8 cellular contexts compared by ENCODE assay signal in the genomic region with DNA sequence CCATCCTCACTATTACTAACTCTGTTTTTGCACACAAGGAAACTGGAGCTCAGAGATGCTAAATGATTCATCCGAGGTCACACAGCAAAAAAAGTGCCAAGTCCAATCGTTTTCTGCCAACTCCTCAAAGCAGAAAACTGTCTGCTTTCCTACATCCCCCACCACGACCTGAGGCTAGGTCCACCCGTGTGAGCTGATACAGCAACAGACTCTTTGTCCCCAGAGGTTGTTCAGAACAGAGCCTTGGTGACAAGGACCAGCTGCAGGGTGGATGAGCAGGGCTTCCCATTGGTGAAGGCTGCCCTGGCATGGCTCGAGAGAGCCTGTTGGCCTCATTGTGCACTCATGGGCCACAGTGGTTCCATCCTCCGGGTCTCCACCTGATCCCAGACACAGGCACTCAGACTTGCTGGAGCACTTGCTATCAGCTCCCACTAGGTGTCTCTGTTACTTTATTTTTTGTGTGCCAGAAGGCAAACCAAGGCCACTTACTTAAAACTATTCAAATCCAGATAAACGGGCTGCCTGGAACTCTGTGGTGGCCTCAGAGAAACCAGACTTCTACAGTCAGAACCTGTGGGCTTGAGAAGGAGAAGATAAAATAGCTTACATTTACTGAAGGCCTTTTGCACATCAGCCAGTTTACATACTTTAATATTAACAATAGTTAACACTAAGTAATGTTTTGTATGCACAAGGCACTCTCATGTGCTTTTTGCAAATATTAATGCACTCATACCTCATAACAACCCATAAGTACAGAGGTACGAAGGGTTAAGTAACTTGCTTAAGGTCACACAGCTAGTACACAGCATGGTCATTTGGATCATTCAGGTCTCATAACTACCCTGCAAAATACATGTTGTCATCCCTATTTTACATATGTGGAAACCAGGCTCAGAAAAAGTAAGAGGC.
DNase-seq lines count a peak whose midpoint lies in the region; ATAC-seq and TF ChIP-seq lines count a peak whose summit lies in the region.

No MANE protein-coding gene starts in this region.

- TF ChIP-seq EP300 in Ishikawa (IDR thresholded peaks at IDR 0.05; ENCODE audit: borderline replicate concordance): no peak

- no peaks in the 10 kb centered on the region for H3K36me3 ChIP-seq in GM06990 (ENCODE audit: control insufficient read depth, insufficient read depth, low read length)
- H3K36me3 ChIP-seq in psoas muscle (ENCODE audit: insufficient read depth in 1 of 2, low read depth in 1 of 2): no peaks in the 10 kb centered on the region

- H3K4me3 ChIP-seq in GM06990 (replicated peaks; ENCODE audit: low read depth, low read length) (no peak overlapping the region), psoas muscle (no peak overlapping the region)

- H3K9me3 ChIP-seq in psoas muscle: peaks cover 3% of the 10 kb centered on the region

- H3K27ac ChIP-seq in psoas muscle: no peak overlapping the region

- H3K27me3 ChIP-seq in GM06990 (replicated peaks; ENCODE audit: control insufficient read depth, insufficient read depth, low read length) (no peaks in the 10 kb centered on the region), psoas muscle (ENCODE audit: insufficient read depth in 3 of 3, low read length in 2 of 3) (no peaks in the 10 kb centered on the region)

- peak; percentile 87 to 94 for ATAC-seq in left cardiac atrium
- ATAC-seq in psoas muscle: peak; percentile 81 to 94 (median 89)
- no peak for ATAC-seq in HG03378 (IDR thresholded peaks at IDR 0.05; ENCODE audit: unreplicated experiment)

- DNase-seq in 8988T (peak; percentile 49), GM06990 (ENCODE audit: extremely low read depth, insufficient read length) (no peak), NOMO-1 (lab: John Stamatoyannopoulos, UW; ENCODE audit: unreplicated experiment in 2 of 2) (peak; percentile 66 to 71), amniotic stem cell (lab: John Stamatoyannopoulos, UW) (peak; percentile 63), left cardiac atrium (peak; percentile 36), psoas muscle (peak in 1 of 2 donors; percentile 56)

- TF ChIP-seq CTCF in GM06990 (IDR thresholded peaks at IDR 0.05; ENCODE audit: insufficient read depth, low read length, poor library complexity, severe bottlenecking) (peak; percentile 76), psoas muscle (IDR thresholded peaks at IDR 0.05) (peak; percentile 87)

- H3K4me1 ChIP-seq in psoas muscle: no peaks in the 10 kb centered on the region

- intact Hi-C loops in left cardiac atrium (cut with DNase I): loop anchor here in 1 of 2 donors (2.0 kb wide), 1 partner anchor 187 kb away; no protein-coding TSS in a partner anchor
- intact Hi-C loops in psoas muscle (cut with DNase I): loop anchor here (1.0 to 10.0 kb wide), 2 partner anchors 159 to 188 kb away; no protein-coding TSS in a partner anchor

- peak; percentile 97 for TF ChIP-seq RAD21 in Ishikawa (IDR thresholded peaks at IDR 0.05; ENCODE audit: low read depth)

- WGBS in psoas muscle, 3 donors: 31 to 38% (median 34%) methylated on average over 8 of the region's 8 CpGs

TF ChIP-seq in Ishikawa, 13 proteins besides CTCF, POLR2A, EP300 and RAD21:
- no peak for TF ChIP-seq ZBTB7A (IDR thresholded peaks at IDR 0.05; ENCODE audit: low read depth)
- TF ChIP-seq EGR1 (IDR thresholded peaks at IDR 0.05): no peak
- TF ChIP-seq USF1 (IDR thresholded peaks at IDR 0.05): no peak
- no peak for TF ChIP-seq YY1 (IDR thresholded peaks at IDR 0.05; ENCODE audit: low read depth)
- TF ChIP-seq, protein P1, sequence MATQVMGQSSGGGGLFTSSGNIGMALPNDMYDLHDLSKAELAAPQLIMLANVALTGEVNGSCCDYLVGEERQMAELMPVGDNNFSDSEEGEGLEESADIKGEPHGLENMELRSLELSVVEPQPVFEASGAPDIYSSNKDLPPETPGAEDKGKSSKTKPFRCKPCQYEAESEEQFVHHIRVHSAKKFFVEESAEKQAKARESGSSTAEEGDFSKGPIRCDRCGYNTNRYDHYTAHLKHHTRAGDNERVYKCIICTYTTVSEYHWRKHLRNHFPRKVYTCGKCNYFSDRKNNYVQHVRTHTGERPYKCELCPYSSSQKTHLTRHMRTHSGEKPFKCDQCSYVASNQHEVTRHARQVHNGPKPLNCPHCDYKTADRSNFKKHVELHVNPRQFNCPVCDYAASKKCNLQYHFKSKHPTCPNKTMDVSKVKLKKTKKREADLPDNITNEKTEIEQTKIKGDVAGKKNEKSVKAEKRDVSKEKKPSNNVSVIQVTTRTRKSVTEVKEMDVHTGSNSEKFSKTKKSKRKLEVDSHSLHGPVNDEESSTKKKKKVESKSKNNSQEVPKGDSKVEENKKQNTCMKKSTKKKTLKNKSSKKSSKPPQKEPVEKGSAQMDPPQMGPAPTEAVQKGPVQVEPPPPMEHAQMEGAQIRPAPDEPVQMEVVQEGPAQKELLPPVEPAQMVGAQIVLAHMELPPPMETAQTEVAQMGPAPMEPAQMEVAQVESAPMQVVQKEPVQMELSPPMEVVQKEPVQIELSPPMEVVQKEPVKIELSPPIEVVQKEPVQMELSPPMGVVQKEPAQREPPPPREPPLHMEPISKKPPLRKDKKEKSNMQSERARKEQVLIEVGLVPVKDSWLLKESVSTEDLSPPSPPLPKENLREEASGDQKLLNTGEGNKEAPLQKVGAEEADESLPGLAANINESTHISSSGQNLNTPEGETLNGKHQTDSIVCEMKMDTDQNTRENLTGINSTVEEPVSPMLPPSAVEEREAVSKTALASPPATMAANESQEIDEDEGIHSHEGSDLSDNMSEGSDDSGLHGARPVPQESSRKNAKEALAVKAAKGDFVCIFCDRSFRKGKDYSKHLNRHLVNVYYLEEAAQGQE (IDR thresholded peaks at IDR 0.05; ENCODE audit: low read depth): no peak
- TF ChIP-seq TCF12 (IDR thresholded peaks at IDR 0.05; ENCODE audit: low read depth): no peak
- TF ChIP-seq CEBPB (IDR thresholded peaks at IDR 0.05): no peak
- TF ChIP-seq, protein P2, sequence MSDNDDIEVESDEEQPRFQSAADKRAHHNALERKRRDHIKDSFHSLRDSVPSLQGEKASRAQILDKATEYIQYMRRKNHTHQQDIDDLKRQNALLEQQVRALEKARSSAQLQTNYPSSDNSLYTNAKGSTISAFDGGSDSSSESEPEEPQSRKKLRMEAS (IDR thresholded peaks at IDR 0.05): no peak
- no peak for TF ChIP-seq CREB1 (IDR thresholded peaks at IDR 0.05; ENCODE audit: low read depth)
- no peak for TF ChIP-seq TAF1 (IDR thresholded peaks at IDR 0.05; ENCODE audit: low read depth)
- TF ChIP-seq NFIC (IDR thresholded peaks at IDR 0.05): no peak
- no peak for TF ChIP-seq FOXM1 (IDR thresholded peaks at IDR 0.05; ENCODE audit: borderline replicate concordance, low read depth)
- TF ChIP-seq TEAD4 (IDR thresholded peaks at IDR 0.05): no peak
